Comparison of ENCODE assay signal across 20 cellular contexts in genomic region chr20:34004790-34005457, GRCh38.
"Had no signal": no experiment of that assay in that cellular context is flagged by ENCODE, and none has a peak within 500 bp of the region (broad histone marks: within the 10 kb centered on the region; RNA-seq: fewer than 3 reads in every experiment).

No MANE protein-coding gene starts in this region.

- H3K9me3 ChIP-seq: colonic mucosa, esophagus squamous epithelium, gastrocnemius medialis, spleen had no signal

- H2AFZ ChIP-seq: neural progenitor cell had no signal

- H3K27ac Mint-ChIP-seq: activated CD4-positive, alpha-beta T cell treated with anti-CD3 and anti-CD28 coated beads for 36 hours; activated naive CD8-positive, alpha-beta T cell treated with anti-CD3 and anti-CD28 coated beads, Interleukin-2, amount 10 ng/mL, durations not matched to agents 7 days and 5 days; neural progenitor cell had no signal

- H3K4me1 ChIP-seq: neural progenitor cell had no signal

- H3K27me3 ChIP-seq: colonic mucosa, esophagus squamous epithelium, gastrocnemius medialis, neural progenitor cell, spleen had no signal

- H3K9me3 Mint-ChIP-seq: activated naive CD8-positive, alpha-beta T cell treated with anti-CD3 and anti-CD28 coated beads, Interleukin-2, amount 10 ng/mL, durations not matched to agents 7 days and 5 days had no signal

- H3K4me3 Mint-ChIP-seq: activated CD4-positive, alpha-beta T cell treated with anti-CD3 and anti-CD28 coated beads for 36 hours; activated naive CD8-positive, alpha-beta T cell treated with anti-CD3 and anti-CD28 coated beads, Interleukin-2, amount 10 ng/mL, durations not matched to agents 7 days and 5 days; neural progenitor cell had no signal

- H3K4me3 ChIP-seq: colonic mucosa, esophagus squamous epithelium, gastrocnemius medialis, neural progenitor cell, spleen had no signal

- ATAC-seq: gastrocnemius medialis; stimulated activated naive CD8-positive, alpha-beta T cell treated with anti-CD3 and anti-CD28 coated beads, Interleukin-15, Interleukin-2, amounts not matched to agents 100 U/mL and 50 U/mL, for 24 hours had no signal

- H3K9ac ChIP-seq: neural progenitor cell had no signal

- DNase-seq: activated CD4-positive, alpha-beta T cell treated with anti-CD3 and anti-CD28 coated beads for 36 hours; activated CD4-positive, alpha-beta T cell treated with anti-CD3 and anti-CD28 coated beads, Interleukin-2, amount 50 U/mL, for 4 hours; activated CD8-positive, alpha-beta memory T cell treated with anti-CD3 and anti-CD28 coated beads for 24 hours; activated CD8-positive, alpha-beta memory T cell treated with anti-CD3 and anti-CD28 coated beads, Interleukin-2, amount 50 U/mL, for 4 hours; activated naive CD4-positive, alpha-beta T cell treated with Interleukin-2 at 50 U/mL for 16 hours; activated naive CD8-positive, alpha-beta T cell treated with anti-CD3 and anti-CD28 coated beads, Interleukin-2, amount 10 ng/mL, durations not matched to agents 7 days and 5 days; activated T-cell treated with anti-CD3 and anti-CD28 coated beads, Interleukin-2, amount 50 U/mL, for 48 hours; amygdala; colonic mucosa; esophagus squamous epithelium; gastrocnemius medialis; hypothalamus; posterior cingulate gyrus; spleen; stimulated activated CD4-positive, alpha-beta T cell treated with anti-CD3 and anti-CD28 coated beads, Interleukin-4, amount 100 ng/mL, for 24 hours; stimulated activated naive CD8-positive, alpha-beta T cell treated with anti-CD3 and anti-CD28 coated beads, Interleukin-15, Interleukin-2, amounts not matched to agents 100 U/mL and 50 U/mL, for 24 hours; T-helper 9 cell had no signal

- H3K27ac ChIP-seq: colonic mucosa, esophagus squamous epithelium, gastrocnemius medialis, neural progenitor cell, spleen had no signal

- FAIRE-seq: bronchial epithelial cell, islet of Langerhans had no signal

- H3K27me3 Mint-ChIP-seq: activated CD4-positive, alpha-beta T cell treated with anti-CD3 and anti-CD28 coated beads for 36 hours; activated naive CD8-positive, alpha-beta T cell treated with anti-CD3 and anti-CD28 coated beads, Interleukin-2, amount 10 ng/mL, durations not matched to agents 7 days and 5 days had no signal

- H3K36me3 ChIP-seq: colonic mucosa, gastrocnemius medialis, neural progenitor cell had no signal

- H3K4me2 ChIP-seq: neural progenitor cell had no signal
